8 cellular contexts compared by ENCODE assay signal in the genomic region with DNA sequence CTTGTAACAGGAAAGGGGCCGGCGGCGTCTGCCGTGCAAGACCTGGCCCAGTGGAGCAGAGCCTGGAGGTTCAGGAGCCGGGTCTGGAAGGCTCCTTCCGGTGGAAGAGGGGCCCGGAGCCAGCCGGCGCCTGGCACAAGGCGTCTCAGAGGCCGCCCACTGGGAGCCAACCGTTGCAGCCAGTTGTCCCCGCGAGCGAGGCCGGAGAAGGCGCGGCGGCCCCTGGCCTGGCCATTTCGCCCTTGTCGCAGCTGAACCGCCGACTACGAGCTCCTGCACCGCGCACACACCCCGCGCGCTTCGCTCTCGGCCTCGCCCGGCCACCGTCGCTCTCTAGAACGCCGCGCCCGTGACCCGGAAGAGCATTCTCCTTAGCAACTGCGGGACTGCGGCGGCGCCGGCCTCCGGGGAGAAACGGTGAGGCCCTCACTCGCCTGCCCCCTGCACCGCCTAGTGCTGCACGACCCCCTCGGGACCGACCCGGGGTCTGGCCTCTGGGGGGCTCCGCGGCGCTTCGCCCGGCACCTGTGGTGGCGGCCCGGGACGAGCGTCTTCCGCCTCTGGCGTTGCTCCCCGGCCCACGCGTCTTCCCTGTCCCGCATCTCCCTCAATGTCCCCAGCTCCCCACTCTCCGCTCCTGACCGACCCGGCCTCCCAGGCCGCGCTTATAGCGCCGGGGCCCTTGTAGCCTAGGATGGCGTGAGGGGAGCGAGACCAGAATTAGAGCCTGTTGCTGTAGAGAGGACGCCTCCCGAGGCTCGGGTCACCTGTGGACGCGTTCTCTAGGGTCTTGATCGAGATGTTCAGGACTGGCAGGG. TPM values are rescaled to one million over a fixed set of nuclear protein-coding genes. Genes with fewer than 3 reads are reported as not detected.
DNase-seq lines count a peak whose midpoint lies in the region; ATAC-seq and TF ChIP-seq lines count a peak whose summit lies in the region.

Gene DIS3L2 (plus strand): TSS at position 365 of the 818 bp plus-strand sequence. CDS start 53,215 bp downstream, outside the sequence.

- peaks cover 20 to 28% (median 24%) of the 10 kb centered on the region in 3 donors for H3K4me1 Mint-ChIP-seq in IgD-negative memory B cell
- H3K4me1 Mint-ChIP-seq in activated T-cell treated with anti-CD3 and anti-CD28 coated beads, Interleukin-2, amount 50 U/mL, for 24 hours (ENCODE audit: low read depth): peaks cover 43% of the 10 kb centered on the region

- H3K27me3 ChIP-seq in PC-3 (ENCODE audit: low read length) (no peaks in the 10 kb centered on the region), muscle layer of colon (ENCODE audit: control insufficient read depth in 1 of 2, insufficient read depth in 2 of 2, low read length in 2 of 2) (no peaks in the 10 kb centered on the region)

- no TSS peak for BruUV-seq in PC-3 (replicated peaks; lab: Mats Ljungman, UMichigan)

- H3K27me3 Mint-ChIP-seq in IgD-negative memory B cell: peaks cover 5% of the 10 kb centered on the region
- no peaks in the 10 kb centered on the region for H3K27me3 Mint-ChIP-seq in activated T-cell treated with anti-CD3 and anti-CD28 coated beads, Interleukin-2, amount 50 U/mL, for 24 hours

- peaks cover 13% of the 10 kb centered on the region for H3K4me1 ChIP-seq in PC-3 (ENCODE audit: insufficient read depth, low read length)
- peaks cover 12% of the 10 kb centered on the region for H3K4me1 ChIP-seq in muscle layer of colon (ENCODE audit: insufficient read depth, low read length)

- H3K36me3 Mint-ChIP-seq in IgD-negative memory B cell: peaks cover 2% of the 10 kb centered on the region
- peaks cover 24% of the 10 kb centered on the region for H3K36me3 Mint-ChIP-seq in activated T-cell treated with anti-CD3 and anti-CD28 coated beads, Interleukin-2, amount 50 U/mL, for 24 hours (ENCODE audit: low read depth)

- H3K36me3 ChIP-seq in PC-3 (ENCODE audit: low read depth, low read length): no peaks in the 10 kb centered on the region
- H3K36me3 ChIP-seq in muscle layer of colon (ENCODE audit: insufficient read depth, low read length): no peaks in the 10 kb centered on the region

- H3K9me3 ChIP-seq in PC-3 (ENCODE audit: low read length): no peaks in the 10 kb centered on the region
- H3K9me3 ChIP-seq in muscle layer of colon (ENCODE audit: low read length): no peaks in the 10 kb centered on the region

- intact Hi-C loops in PC-3 (cut with micrococcal nuclease): no loop called here

- peak within 1 kb of the TSS; percentile 79 for H2AFZ ChIP-seq in PC-3 (ENCODE audit: low read length)

- POLR2A ChIA-PET in PC-3 (lab: Charles Lee; ENCODE audit: unreplicated experiment): interaction anchor here (0.6 to 0.7 kb wide), 2 partner anchors 166 to 662 kb away, joined by 3 to 5 read pairs; no protein-coding TSS in a partner anchor

- H3K27ac Mint-ChIP-seq in IgD-negative memory B cell: peak within 1 kb of the TSS; percentile 69 to 94 (median 92)
- peak within 1 kb of the TSS; percentile 89 for H3K27ac Mint-ChIP-seq in activated T-cell treated with anti-CD3 and anti-CD28 coated beads, Interleukin-2, amount 50 U/mL, for 24 hours

- no peaks in the 10 kb centered on the region for H3K9me3 Mint-ChIP-seq in IgD-negative memory B cell
- H3K9me3 Mint-ChIP-seq in activated T-cell treated with anti-CD3 and anti-CD28 coated beads, Interleukin-2, amount 50 U/mL, for 24 hours: peaks cover 3% of the 10 kb centered on the region

- TF ChIP-seq CTCF in PC-3 (conservative IDR thresholded peaks at IDR 0.05; ENCODE audit: low read depth, low read length): no peak

- CTCF ChIA-PET in PC-3 (lab: Charles Lee): no interaction called here

- peak within 1 kb of the TSS; percentile 83 for H3K4me2 ChIP-seq in PC-3 (ENCODE audit: low read length)

- peak; percentile 97 for ATAC-seq in GM21529 (IDR thresholded peaks at IDR 0.05; ENCODE audit: unreplicated experiment)
- ATAC-seq in PC-3: peak; percentile 95
- ATAC-seq in esophagus mucosa: peak; percentile 97

- H3K79me2 ChIP-seq in PC-3 (ENCODE audit: low read length): peaks cover 51% of the 10 kb centered on the region

- DNase-seq in DMS114 treated with DMSO at 0.1 percent for 48 hours (lab: John Stamatoyannopoulos, UW; ENCODE audit: unreplicated experiment) (peak; percentile 68), PC-3 (peak; percentile 80)
- DNase-seq in activated T-cell treated with anti-CD3 and anti-CD28 coated beads, Interleukin-2, amount 50 U/mL, for 24 hours: peak; percentile 87
- peak; percentile 53 for DNase-seq in stimulated activated CD8-positive, alpha-beta memory T cell treated with anti-CD3 and anti-CD28 coated beads, Interleukin-7, amount 100 ng/mL, for 24 hours (ENCODE audit: low read depth)

- H3K4me3 Mint-ChIP-seq in IgD-negative memory B cell: peak within 1 kb of the TSS; percentile 94 to 99 (median 97)
- H3K4me3 Mint-ChIP-seq in activated T-cell treated with anti-CD3 and anti-CD28 coated beads, Interleukin-2, amount 50 U/mL, for 24 hours: peak within 1 kb of the TSS; percentile 95

- H3K9ac ChIP-seq in PC-3 (ENCODE audit: low read length) (peak within 1 kb of the TSS; percentile 93), muscle layer of colon (ENCODE audit: low read length) (peak within 1 kb of the TSS; percentile 57)

- H3F3A ChIP-seq in PC-3 (ENCODE audit: low read length, unreplicated experiment): no peaks in the 10 kb centered on the region

- no peaks in the 10 kb centered on the region for H3K9me2 ChIP-seq in PC-3 (replicated peaks; ENCODE audit: low read length)

- no peaks in the 10 kb centered on the region for H4K20me1 ChIP-seq in PC-3 (ENCODE audit: low read length)

- H3K4me3 ChIP-seq in PC-3 (ENCODE audit: low read length): peak within 1 kb of the TSS; percentile 89
- H3K4me3 ChIP-seq in muscle layer of colon (ENCODE audit: low read depth in 1 of 2, low read length in 2 of 2): peak within 1 kb of the TSS; percentile 88 to 91

- H3K27ac ChIP-seq in PC-3 (ENCODE audit: low read length) (peak within 1 kb of the TSS; percentile 63), muscle layer of colon (ENCODE audit: low read depth, low read length) (peak within 1 kb of the TSS; percentile 74)

RNA-seq across cellular contexts. Expression of gene DIS3L2, which starts in this region (rescaled TPM):
- polyA plus RNA-seq in IgD-negative memory B cell: 21.7 TPM
- 22.8 and 24.5 TPM in 2 replicates for total RNA-seq in PC-3 (2014; rRNA removed)
- total RNA-seq in esophagus mucosa: 25.0 TPM

Comparison
In these comparisons a context has a peak if more than half of its experiments do, and no peak if none do; other contexts are left out.
1. Peak in every context shown above with its lines: DNase-seq, ATAC-seq, H3K4me3 ChIP-seq and H3K27ac ChIP-seq.